ENCODE assay signal across 8 cellular contexts in the genomic region with DNA sequence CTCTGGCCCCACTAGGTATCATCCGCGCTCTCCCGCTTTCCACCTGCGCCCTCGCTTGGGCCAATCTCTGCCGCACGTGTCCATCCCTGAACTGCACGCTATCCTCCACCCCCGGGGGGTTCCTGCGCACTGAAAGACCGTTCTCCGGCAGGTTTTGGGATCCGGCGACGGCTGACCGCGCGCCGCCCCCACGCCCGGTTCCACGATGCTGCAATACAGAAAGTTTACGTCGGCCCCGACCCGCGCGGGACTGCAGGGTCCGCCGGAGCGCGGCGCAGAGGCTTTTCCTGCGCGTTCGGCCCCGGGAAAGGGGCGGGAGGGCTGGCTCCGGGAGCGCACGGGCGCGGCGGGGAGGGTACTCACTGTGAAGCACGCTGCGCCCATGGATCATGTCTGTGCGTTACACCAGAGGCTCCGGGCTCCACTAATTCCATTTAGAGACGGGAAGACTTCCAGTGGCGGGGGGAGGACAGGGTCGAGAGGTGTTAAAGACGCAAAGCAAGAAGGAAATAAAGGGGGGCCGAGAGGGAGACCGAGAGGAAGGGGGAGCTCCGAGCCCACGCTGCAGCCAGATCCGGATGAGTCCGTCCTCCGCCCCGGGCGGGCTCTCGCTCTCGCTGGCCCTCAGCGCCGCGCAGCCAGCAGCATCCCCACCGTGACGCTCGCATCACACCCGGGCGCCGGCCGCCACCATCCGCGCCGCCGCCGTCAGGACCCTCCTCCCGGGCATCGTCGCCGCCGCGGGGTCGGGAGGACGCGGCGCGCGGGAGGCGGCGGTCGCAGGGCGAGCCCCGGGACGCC. TPM values are rescaled to one million over a fixed set of nuclear protein-coding genes. Genes with fewer than 3 reads are reported as not detected.
A peak's percentile ranks its signal among the peaks of the same experiment; 100 is the strongest.
DNase-seq lines count a peak whose midpoint lies in the region; ATAC-seq, FAIRE-seq and TF ChIP-seq lines count a peak whose summit lies in the region.

No MANE protein-coding gene starts in this region.

- peak overlapping the region; percentile 41 for H3K4me3 ChIP-seq in AG04450 (ENCODE audit: low read depth, low read length)
- peak overlapping the region; percentile 63 for H3K4me3 ChIP-seq in SK-N-MC

- H3K9me3 ChIP-seq in AG04450 (ENCODE audit: control insufficient read depth, insufficient read depth, low read length) = peaks cover 4% of the 10 kb centered on the region; the same call in 1 of the 2 replicates
- H3K9me3 ChIP-seq in SK-N-MC (ENCODE audit: low read depth, low read length) = no peaks in the 10 kb centered on the region

- CTCF ChIA-PET in AG04450 (lab: Charles Lee) = no interaction called here

- TF ChIP-seq POLR2A in GM12891 (IDR thresholded peaks at IDR 0.05; ENCODE audit: low read depth, low read length) = no peak

- no peak overlapping the region for H3K27ac ChIP-seq in AG04450 (ENCODE audit: low read depth, low read length)
- H3K27ac ChIP-seq in SK-N-MC = no peak overlapping the region

- no peak for TF ChIP-seq CTCF in AG04450 (IDR thresholded peaks at IDR 0.05; ENCODE audit: low read depth, low read length)

- peak; percentile 32 for ATAC-seq in GM21528 (IDR thresholded peaks at IDR 0.05; ENCODE audit: low FRiP score, unreplicated experiment)

- no peak overlapping the region for H3K9ac ChIP-seq in SK-N-MC (ENCODE audit: insufficient read length)

- no peaks in the 10 kb centered on the region for H3K36me3 ChIP-seq in SK-N-MC (ENCODE audit: insufficient read depth, low read length)

- DNase-seq in AG04450 (ENCODE audit: low read depth, low spot score) (no peak), SK-N-MC (ENCODE audit: low read depth, low spot score) (no peak), islet precursor cell (peak; percentile 62), germinal center (ENCODE audit: low spot score) (no peak), NCI-H2171 treated with DMSO at 0.1 percent for 48 hours (lab: John Stamatoyannopoulos, UW) (no peak), GM12891 (ENCODE audit: insufficient read length, low spot score) (no peak)
- no peak for DNase-seq in activated CD4-positive, alpha-beta T cell treated with anti-CD3 and anti-CD28 coated beads for 4 hours

- POLR2A ChIA-PET in AG04450 (lab: Yijun Ruan, JAX) = no interaction called here

- H3K27me3 ChIP-seq in AG04450 (ENCODE audit: control insufficient read depth, insufficient read depth, low read length) = peaks cover 33% of the 10 kb centered on the region

- no peak for FAIRE-seq in GM12891 (lab: Jason Lieb, UNC)

TF ChIP-seq in GM12891, 5 proteins besides CTCF, POLR2A, EP300 and RAD21:
- TF ChIP-seq POLR2AphosphoS5 (IDR thresholded peaks at IDR 0.05; ENCODE audit: low read depth, low read length) = no peak
- TF ChIP-seq TAF1 (IDR thresholded peaks at IDR 0.05; ENCODE audit: low read depth, low read length) = no peak
- TF ChIP-seq POU2F2 (IDR thresholded peaks at IDR 0.05; ENCODE audit: low read depth, low read length) = no peak
- TF ChIP-seq SPI1 (IDR thresholded peaks at IDR 0.05; ENCODE audit: low read depth, low read length) = no peak
- TF ChIP-seq PAX5 (IDR thresholded peaks at IDR 0.05; ENCODE audit: insufficient read depth, low read length, severe bottlenecking) = no peak

RNA-seq across cellular contexts. Expression of gene NETO1, which starts 0.7 kb away (rescaled TPM):
- 0.43 and 0.55 TPM in 2 replicates for polyA plus RNA-seq in AG04450 (2011; rRNA removed)
- polyA minus RNA-seq in AG04450 (2011; rRNA and poly(A)+ RNA removed) = 0.52 and 0.83 TPM in 2 replicates
- polyA plus RNA-seq in GM12891 (2012; ENCODE audit: low read depth, missing spikeins) = not detected
